8 cellular contexts compared by ENCODE assay signal in the genomic region with DNA sequence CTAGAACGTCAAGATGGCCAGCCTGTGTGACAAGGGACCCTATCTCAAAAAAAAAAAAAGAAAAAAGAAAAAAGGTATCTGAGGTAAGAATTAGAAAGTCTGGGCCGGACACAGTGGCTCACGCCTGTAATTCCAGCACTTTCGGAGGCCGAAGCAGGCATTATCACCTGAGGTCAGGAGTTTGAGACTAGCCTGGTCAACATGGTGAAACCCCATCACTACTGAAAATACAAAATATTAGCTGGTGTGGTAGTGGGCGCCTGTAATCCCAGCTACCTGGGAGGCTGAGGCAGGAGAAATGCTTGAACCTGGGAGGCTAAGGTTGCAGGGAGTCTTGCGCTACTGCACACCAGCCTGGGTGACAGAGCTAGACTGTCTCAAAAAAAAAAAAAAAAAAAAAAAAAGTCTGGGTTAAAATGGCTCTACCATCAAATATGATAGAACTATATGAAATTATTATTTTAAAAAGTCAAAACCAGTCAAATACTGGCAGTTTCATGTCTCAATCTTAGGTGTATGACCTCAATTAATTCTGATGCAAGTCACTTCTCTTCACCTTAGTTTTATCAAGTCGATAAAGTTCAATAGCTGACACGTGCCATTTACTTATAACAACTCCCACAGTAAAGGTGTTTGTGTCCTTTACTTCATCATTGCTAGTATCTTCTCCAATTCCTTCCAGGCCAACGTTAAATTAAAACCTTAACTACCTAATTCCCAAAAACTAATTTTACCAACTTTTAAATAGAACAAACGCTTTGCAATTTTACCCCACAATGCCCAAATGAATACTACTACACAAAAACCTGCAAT. TPM values are rescaled to one million over a fixed set of nuclear protein-coding genes. Genes with fewer than 3 reads are reported as not detected.
DNase-seq lines count a peak whose midpoint lies in the region; ATAC-seq and TF ChIP-seq lines count a peak whose summit lies in the region.

No MANE protein-coding gene starts in this region.

- TF ChIP-seq POLR2A in erythroblast (IDR thresholded peaks at IDR 0.05; ENCODE audit: low read length) (no peak), prostate gland (IDR thresholded peaks at IDR 0.05) (no peak)

- CTCF ChIA-PET in HEK293T (lab: Yijun Ruan, JAX): no interaction called here

- H3K4me1 ChIP-seq in prostate gland (replicated peaks): no peaks in the 10 kb centered on the region

- intact Hi-C loops in prostate gland (cut with DNase I): no loop called here

- TF ChIP-seq CTCF in prostate gland (IDR thresholded peaks at IDR 0.05) (no peak), GM13977 (IDR thresholded peaks at IDR 0.05; ENCODE audit: extremely low read depth, insufficient read depth, missing control alignments) (no peak)

- 75% methylated on average over 11 of the region's 11 CpGs for WGBS in prostate gland

- in situ Hi-C loops in GM13977 (cut with MboI; ENCODE audit: low pct_unique_long_range_greater_than_20kb, low sequenced_read_pairs, unreplicated experiment): no loop called here

- DNase-seq in erythroblast (lab: John Stamatoyannopoulos, UW) (peak; percentile 22 to 44), prostate gland (ENCODE audit: low spot score) (no peak), GM13977 (ENCODE audit: low spot score) (no peak), HEK293T (ENCODE audit: extremely low spot score) (no peak)

- H3K9me3 ChIP-seq in prostate gland: no peaks in the 10 kb centered on the region

- POLR2A ChIA-PET in HEK293T (lab: Yijun Ruan, JAX): interaction anchor here (1.0 to 2.3 kb wide), 7 partner anchors 8 to 977 kb away, joined by 3 to 10 read pairs (median 5); no protein-coding TSS in a partner anchor

- peaks cover 5 to 9% of the 10 kb centered on the region in 2 donors for H3K36me3 ChIP-seq in prostate gland

- peak overlapping the region in 1 of 2 donors; percentile 74 for H3K27ac ChIP-seq in prostate gland

- ATAC-seq in HG02981 (IDR thresholded peaks at IDR 0.05; ENCODE audit: unreplicated experiment) (no peak), GM21529 (IDR thresholded peaks at IDR 0.05; ENCODE audit: unreplicated experiment) (no peak)

- no peaks in the 10 kb centered on the region for H3K27me3 ChIP-seq in prostate gland (replicated peaks; ENCODE audit: insufficient read depth)

- H3K4me3 ChIP-seq in GM08714 (ENCODE audit: low read length) (peak overlapping the region; percentile 100), prostate gland (peak overlapping the region; percentile 58 to 87)

TF ChIP-seq in PFSK-1, 5 proteins besides CTCF, POLR2A, EP300 and RAD21:
- TF ChIP-seq TAF1 (IDR thresholded peaks at IDR 0.05; ENCODE audit: borderline replicate concordance, insufficient read depth, low read length): no peak
- peak; percentile 19; the same call in 1 of the 2 replicates for TF ChIP-seq POLR2AphosphoS5 (IDR thresholded peaks at IDR 0.05; ENCODE audit: low read depth, low read length)

TF ChIP-seq in HEK293T, 16 proteins besides CTCF, POLR2A, EP300 and RAD21:
- TF ChIP-seq ELF4 (IDR thresholded peaks at IDR 0.05) (no peak), NFRKB (IDR thresholded peaks at IDR 0.05) (no peak), CTBP1 (IDR thresholded peaks at IDR 0.05; ENCODE audit: borderline replicate concordance) (no peak), FOXM1 (IDR thresholded peaks at IDR 0.05; ENCODE audit: borderline replicate concordance) (no peak), FOXK2 (IDR thresholded peaks at IDR 0.05) (no peak), ARNT (IDR thresholded peaks at IDR 0.05) (no peak), HDGF (IDR thresholded peaks at IDR 0.05; ENCODE audit: borderline replicate concordance) (no peak), BHLHE40 (IDR thresholded peaks at IDR 0.05; ENCODE audit: borderline replicate concordance) (no peak), FOXA1 (IDR thresholded peaks at IDR 0.05) (no peak), L3MBTL2 (conservative IDR thresholded peaks at IDR 0.05) (no peak), SUZ12 (IDR thresholded peaks at IDR 0.05) (no peak), SP1 (IDR thresholded peaks at IDR 0.05) (no peak), TARDBP (IDR thresholded peaks at IDR 0.05) (no peak), LEF1 (IDR thresholded peaks at IDR 0.05; ENCODE audit: borderline replicate concordance) (no peak), ZNF384 (IDR thresholded peaks at IDR 0.05) (no peak)
- TF ChIP-seq, protein P1, sequence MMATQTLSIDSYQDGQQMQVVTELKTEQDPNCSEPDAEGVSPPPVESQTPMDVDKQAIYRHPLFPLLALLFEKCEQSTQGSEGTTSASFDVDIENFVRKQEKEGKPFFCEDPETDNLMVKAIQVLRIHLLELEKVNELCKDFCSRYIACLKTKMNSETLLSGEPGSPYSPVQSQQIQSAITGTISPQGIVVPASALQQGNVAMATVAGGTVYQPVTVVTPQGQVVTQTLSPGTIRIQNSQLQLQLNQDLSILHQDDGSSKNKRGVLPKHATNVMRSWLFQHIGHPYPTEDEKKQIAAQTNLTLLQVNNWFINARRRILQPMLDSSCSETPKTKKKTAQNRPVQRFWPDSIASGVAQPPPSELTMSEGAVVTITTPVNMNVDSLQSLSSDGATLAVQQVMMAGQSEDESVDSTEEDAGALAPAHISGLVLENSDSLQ (IDR thresholded peaks at IDR 0.05): no peak

RNA-seq across cellular contexts. Expression of a gene that starts 1.1 kb away (rescaled TPM):
- polyA plus RNA-seq in PFSK-1 (2012; ENCODE audit: insufficient read length, low read depth): 3,759 TPM
- 1,000 to 10,000 TPM; 1,357 to 2,937 TPM for total RNA-seq in prostate gland

Comparison
In these comparisons a context has a peak if more than half of its experiments do, and no peak if none do; other contexts are left out.
1. DNase-seq: peak in erythroblast (2 of 2); none in prostate gland (single experiment), GM13977 (single experiment) and HEK293T (single experiment).